In genomic region chr11:67404515-67405195, GRCh38 we compare ENCODE assay signal across 11 cellular contexts. TPM values are rescaled to one million over a fixed set of nuclear protein-coding genes. Genes with fewer than 3 reads are reported as not detected.
DNase-seq lines count a peak whose midpoint lies in the region; ATAC-seq and TF ChIP-seq lines count a peak whose summit lies in the region.
"Had no signal": no experiment of that assay in that cellular context is flagged by ENCODE, and none has a peak within 500 bp of the region (broad histone marks: within the 10 kb centered on the region; RNA-seq: fewer than 3 reads in every experiment).

No MANE protein-coding gene starts in this region.

- H3K36me3 ChIP-seq in BLaER1 treated with 17β-estradiol and CSF1 and Interleukin-3, amounts not matched to agents 10 nM and 100 nM: peaks cover 2 to 21% (median 10%) of the 10 kb centered on the region in 11 experiments; a peak in 19 of 22 replicates

- H3K4me3 Mint-ChIP-seq in nephron: peak overlapping the region in 2 of 3 experiments; percentile 15 to 57

- peak in 1 of 2 donors; percentile 11 for ATAC-seq in activated naive CD4-positive, alpha-beta T cell treated with anti-CD3 and anti-CD28 coated beads, Interleukin-2, amount 50 U/mL, for 72 hours
- ATAC-seq in GM21360 (IDR thresholded peaks at IDR 0.05; ENCODE audit: unreplicated experiment) (no peak), GM19397 (IDR thresholded peaks at IDR 0.05; ENCODE audit: unreplicated experiment) (no peak)
- ATAC-seq: SK-N-SH treated with all-trans-retinoic acid at 6 μM for 48 hours had no signal

- peaks cover 19% of the 10 kb centered on the region for H3K4me1 Mint-ChIP-seq in nephron

- H3K9ac ChIP-seq in BLaER1 treated with 17β-estradiol and CSF1 and Interleukin-3, amounts not matched to agents 10 nM and 100 nM: peak overlapping the region; percentile 76 to 88 (median 83)

- TF ChIP-seq CTCF in nephron (IDR thresholded peaks at IDR 0.05; ENCODE audit: unreplicated experiment in 3 of 3): no peak

- no peaks in the 10 kb centered on the region for H3K27me3 ChIP-seq in BLaER1 treated with 17β-estradiol and CSF1 and Interleukin-3, amounts not matched to agents 10 nM and 100 nM

- no peaks in the 10 kb centered on the region for H3K9me3 ChIP-seq in BLaER1 treated with 17β-estradiol and CSF1 and Interleukin-3, amounts not matched to agents 10 nM and 100 nM (replicated peaks in 1 of 11)

- H3K4me3 ChIP-seq in BLaER1 treated with 17β-estradiol and CSF1 and Interleukin-3, amounts not matched to agents 10 nM and 100 nM: peak overlapping the region; percentile 44 to 75 (median 60)
- H3K4me3 ChIP-seq in Jurkat, Clone E6-1 (ENCODE audit: low read length): peak overlapping the region; percentile 84

- DNase-seq in Jurkat, Clone E6-1 (ENCODE audit: low read depth, low spot score): peak; percentile 51
- peak; percentile 41 to 79 for DNase-seq in activated naive CD4-positive, alpha-beta T cell treated with anti-CD3 and anti-CD28 coated beads, Interleukin-2, amount 50 U/mL, for 72 hours (ENCODE audit: low spot score in 2 of 2)
- DNase-seq in GM19240 (ENCODE audit: insufficient read length, low spot score) (no peak), DMS153 (lab: John Stamatoyannopoulos, UW) (no peak)
- DNase-seq: NCI-H1694 had no signal

- H3K4me1 ChIP-seq in BLaER1 treated with 17β-estradiol and CSF1 and Interleukin-3, amounts not matched to agents 10 nM and 100 nM: peaks cover 87 to 92% (median 90%) of the 10 kb centered on the region in 10 experiments

- H3K9me3 Mint-ChIP-seq in activated naive CD4-positive, alpha-beta T cell treated with anti-CD3 and anti-CD28 coated beads, Interleukin-2, amount 50 U/mL, for 72 hours: no peaks in the 10 kb centered on the region
- H3K9me3 Mint-ChIP-seq in nephron: no peaks in the 10 kb centered on the region

- H3K27ac ChIP-seq in BLaER1 treated with 17β-estradiol and CSF1 and Interleukin-3, amounts not matched to agents 10 nM and 100 nM: peak overlapping the region; percentile 79 to 96 (median 91)

- peak overlapping the region; percentile 84 to 100 (median 99) for H3K4me2 ChIP-seq in BLaER1 treated with 17β-estradiol and CSF1 and Interleukin-3, amounts not matched to agents 10 nM and 100 nM

- H3K36me3 Mint-ChIP-seq in activated naive CD4-positive, alpha-beta T cell treated with anti-CD3 and anti-CD28 coated beads, Interleukin-2, amount 50 U/mL, for 72 hours: peaks cover 30 to 41% of the 10 kb centered on the region in 2 donors
- H3K36me3 Mint-ChIP-seq in nephron (ENCODE audit: low read depth): no peaks in the 10 kb centered on the region

- H3K27me3 Mint-ChIP-seq in nephron (ENCODE audit: low read depth): peaks cover 5% of the 10 kb centered on the region

- H3K27ac Mint-ChIP-seq in activated naive CD4-positive, alpha-beta T cell treated with anti-CD3 and anti-CD28 coated beads, Interleukin-2, amount 50 U/mL, for 72 hours: peak overlapping the region; percentile 85 to 97
- peak overlapping the region; percentile 23 to 86 (median 56) for H3K27ac Mint-ChIP-seq in nephron

- peaks cover 10 to 47% (median 22%) of the 10 kb centered on the region in 11 experiments; a peak in 21 of 22 replicates for H4K20me1 ChIP-seq in BLaER1 treated with 17β-estradiol and CSF1 and Interleukin-3, amounts not matched to agents 10 nM and 100 nM

RNA-seq across cellular contexts. Expression of gene TBC1D10C, which starts 0.8 kb away (rescaled TPM):
- polyA plus RNA-seq in Jurkat, Clone E6-1 (2012; ENCODE audit: insufficient read depth, insufficient read length): 105 TPM
- total RNA-seq in activated naive CD4-positive, alpha-beta T cell treated with anti-CD3 and anti-CD28 coated beads, Interleukin-2, amount 50 U/mL, for 72 hours: 100 to 1,000 TPM; 135 to 155 TPM
- total RNA-seq: fibroblast of villous mesenchyme had no signal

RNA-seq across cellular contexts. Expression of gene PPP1CA, which starts 3.0 kb away (rescaled TPM):
- 286 TPM for polyA plus RNA-seq in Jurkat, Clone E6-1 (2012; ENCODE audit: insufficient read depth, insufficient read length)
- 100 to 1,000 TPM; 238 to 253 TPM for total RNA-seq in activated naive CD4-positive, alpha-beta T cell treated with anti-CD3 and anti-CD28 coated beads, Interleukin-2, amount 50 U/mL, for 72 hours

RNA-seq across cellular contexts. Expression of gene CARNS1, which starts 10.8 kb away (rescaled TPM):
- 0.58 TPM for polyA plus RNA-seq in Jurkat, Clone E6-1 (2012; ENCODE audit: insufficient read depth, insufficient read length)
- 1 to 10 TPM; 1.4 to 4.5 TPM for total RNA-seq in activated naive CD4-positive, alpha-beta T cell treated with anti-CD3 and anti-CD28 coated beads, Interleukin-2, amount 50 U/mL, for 72 hours
- total RNA-seq: fibroblast of villous mesenchyme had no signal

RNA-seq across cellular contexts. Expression of gene RAD9A, which starts 12.9 kb away (rescaled TPM):
- polyA plus RNA-seq in Jurkat, Clone E6-1 (2012; ENCODE audit: insufficient read depth, insufficient read length): 38.0 TPM
- total RNA-seq in activated naive CD4-positive, alpha-beta T cell treated with anti-CD3 and anti-CD28 coated beads, Interleukin-2, amount 50 U/mL, for 72 hours: 10 to 100 TPM; 35.6 to 53.7 TPM

RNA-seq across cellular contexts. Expression of gene RPS6KB2, which starts 23.6 kb away (rescaled TPM):
- 105 TPM for polyA plus RNA-seq in Jurkat, Clone E6-1 (2012; ENCODE audit: insufficient read depth, insufficient read length)
- total RNA-seq in activated naive CD4-positive, alpha-beta T cell treated with anti-CD3 and anti-CD28 coated beads, Interleukin-2, amount 50 U/mL, for 72 hours: 10 to 100 TPM; 64.3 to 68.8 TPM

Comparison
In these comparisons a context has a peak if more than half of its experiments do, and no peak if none do; other contexts are left out.
1. DNase-seq: peak in Jurkat, Clone E6-1 (single experiment) and activated naive CD4-positive, alpha-beta T cell treated with anti-CD3 and anti-CD28 coated beads, Interleukin-2, amount 50 U/mL, for 72 hours (2 of 2); none in GM19240 (single experiment) and DMS153 (single experiment).